15 cellular contexts compared by ENCODE assay signal in the genomic region with DNA sequence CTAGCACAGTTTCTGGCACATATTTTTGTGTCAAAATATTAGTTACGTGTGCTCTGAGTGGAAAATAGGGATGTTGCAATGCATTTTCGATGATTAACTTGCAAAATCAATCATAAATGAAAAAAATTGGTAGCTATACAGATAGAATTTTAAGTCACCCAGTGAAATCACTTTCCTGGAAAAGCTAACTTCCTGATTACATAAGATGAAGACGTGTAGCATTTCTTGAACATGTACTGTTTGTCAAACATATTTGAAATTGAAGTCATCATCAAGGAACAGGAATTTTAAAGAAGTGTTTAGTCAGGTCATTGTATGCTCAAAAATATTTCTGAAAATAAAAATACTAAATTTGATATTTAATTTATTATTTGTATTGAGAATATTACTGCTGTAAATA.
A peak's percentile ranks its signal among the peaks of the same experiment; 100 is the strongest.
DNase-seq lines count a peak whose midpoint lies in the region; ATAC-seq, FAIRE-seq and TF ChIP-seq lines count a peak whose summit lies in the region.
"Had no signal": no experiment of that assay in that cellular context is flagged by ENCODE, and none has a peak within 500 bp of the region (broad histone marks: within the 10 kb centered on the region; RNA-seq: fewer than 3 reads in every experiment).

No MANE protein-coding gene starts in this region.

- H3K27me3 ChIP-seq in fibroblast of lung (ENCODE audit: control insufficient read depth, insufficient read depth, low read length): no peaks in the 10 kb centered on the region
- H3K27me3 ChIP-seq in mesenchymal stem cell (ENCODE audit: control insufficient read depth in 1 of 2, insufficient read depth in 1 of 2, low read length in 2 of 2): no peaks in the 10 kb centered on the region

- H4K8ac ChIP-seq in mesenchymal stem cell (ENCODE audit: low read length): no peak overlapping the region

- no peak overlapping the region for H2AK5ac ChIP-seq in mesenchymal stem cell (ENCODE audit: low read length, severe bottlenecking)

- no peak for ATAC-seq in effector memory CD8-positive, alpha-beta T cell (replicated peaks)
- ATAC-seq in activated T-cell treated with anti-CD3 and anti-CD28 coated beads, Interleukin-2, amount 50 U/mL, for 4 hours: no peak
- ATAC-seq: SK-N-SH treated with all-trans-retinoic acid at 6 μM for 48 hours had no signal

- H3K9me3 Mint-ChIP-seq in effector memory CD8-positive, alpha-beta T cell: no peaks in the 10 kb centered on the region
- H3K9me3 Mint-ChIP-seq in activated T-cell treated with anti-CD3 and anti-CD28 coated beads, Interleukin-2, amount 50 U/mL, for 4 hours: no peaks in the 10 kb centered on the region

- no peaks in the 10 kb centered on the region for H3K79me2 ChIP-seq in fibroblast of lung (ENCODE audit: control insufficient read depth, insufficient read depth, low read length)

- no peak overlapping the region for H2BK15ac ChIP-seq in mesenchymal stem cell (ENCODE audit: low read depth, poor library complexity, severe bottlenecking)

- no peak overlapping the region for H3K23ac ChIP-seq in mesenchymal stem cell (ENCODE audit: low read length in 2 of 2)

- H3K9ac ChIP-seq in fibroblast of lung (ENCODE audit: insufficient read depth, low read length): no peak overlapping the region
- peak overlapping the region; percentile 84 for H3K9ac ChIP-seq in mesenchymal stem cell (ENCODE audit: low read length)

- no peaks in the 10 kb centered on the region for H3K79me1 ChIP-seq in mesenchymal stem cell (replicated peaks; ENCODE audit: low read length, poor library complexity, severe bottlenecking)

- no peak overlapping the region for H4K91ac ChIP-seq in mesenchymal stem cell (ENCODE audit: low read length)

- DNase-seq in GM19239 (ENCODE audit: insufficient read length, low spot score) (no peak), OCI-M1 (lab: John Stamatoyannopoulos, UW) (peak; percentile 50), fibroblast of lung (ENCODE audit: low read depth in 2 of 2) (peak in 1 of 2 donors; percentile 30), mesenchymal stem cell (no peak), COLO829 (ENCODE audit: low spot score) (no peak)
- no peak for DNase-seq in effector memory CD8-positive, alpha-beta T cell
- no peak for DNase-seq in activated CD4-positive, alpha-beta T cell treated with anti-CD3 and anti-CD28 coated beads, Interleukin-2, amount 50 U/mL, for 4 hours
- no peak for DNase-seq in activated T-cell treated with anti-CD3 and anti-CD28 coated beads, Interleukin-2, amount 50 U/mL, for 4 hours
- DNase-seq: CD8-positive, alpha-beta memory T cell; EL; NCI-H1048; NCI-H146; NCI-H2107; Right ventricle myocardium superior had no signal

- FAIRE-seq in GM19239 (lab: Jason Lieb, UNC): peak; percentile 18

- 100% methylated on average over 1 of the region's 3 CpGs for WGBS in mesenchymal stem cell

- H3K4me2 ChIP-seq in fibroblast of lung (ENCODE audit: extremely low read depth, insufficient read depth, low read length) (peak overlapping the region; percentile 36), mesenchymal stem cell (ENCODE audit: low read length, poor library complexity, severe bottlenecking) (no peak overlapping the region)

- H3K4me3 Mint-ChIP-seq in effector memory CD8-positive, alpha-beta T cell: no peak overlapping the region
- no peak overlapping the region for H3K4me3 Mint-ChIP-seq in activated T-cell treated with anti-CD3 and anti-CD28 coated beads, Interleukin-2, amount 50 U/mL, for 4 hours
- H3K4me3 Mint-ChIP-seq: CD8-positive, alpha-beta memory T cell had no signal

- H3K14ac ChIP-seq in mesenchymal stem cell (ENCODE audit: low read length in 2 of 2): no peak overlapping the region

- no peak for TF ChIP-seq CTCF in fibroblast of lung (conservative IDR thresholded peaks at IDR 0.05 in 1 of 2, IDR thresholded peaks at IDR 0.05 in 1 of 2; ENCODE audit: low read depth in 1 of 2, low read length in 2 of 2)

- no peak overlapping the region for H2BK5ac ChIP-seq in mesenchymal stem cell (ENCODE audit: low read depth, low read length, poor library complexity, severe bottlenecking)

- H3K4me1 ChIP-seq in fibroblast of lung (ENCODE audit: control insufficient read depth, extremely low read depth, insufficient read depth, low read length) (peaks cover 2% of the 10 kb centered on the region), mesenchymal stem cell (ENCODE audit: control insufficient read depth, insufficient read depth, low read depth, low read length) (no peaks in the 10 kb centered on the region)

- H3K36me3 ChIP-seq in fibroblast of lung (ENCODE audit: control insufficient read depth, insufficient read depth, low read length) (no peaks in the 10 kb centered on the region), mesenchymal stem cell (ENCODE audit: control insufficient read depth in 1 of 2, insufficient read depth in 2 of 2, low read depth in 1 of 2, low read length in 2 of 2) (no peaks in the 10 kb centered on the region)

- H3K4me1 Mint-ChIP-seq in effector memory CD8-positive, alpha-beta T cell (ENCODE audit: low read depth in 2 of 2): no peaks in the 10 kb centered on the region
- no peaks in the 10 kb centered on the region for H3K4me1 Mint-ChIP-seq in activated T-cell treated with anti-CD3 and anti-CD28 coated beads, Interleukin-2, amount 50 U/mL, for 4 hours (ENCODE audit: low read depth)
- H3K4me1 Mint-ChIP-seq: CD8-positive, alpha-beta memory T cell had no signal

- H2AFZ ChIP-seq in fibroblast of lung (ENCODE audit: low read length): no peak overlapping the region
- H2AFZ ChIP-seq in mesenchymal stem cell (ENCODE audit: low read depth, low read length): no peak overlapping the region

- peak overlapping the region in 1 of 4 experiments; percentile 11 for H3K4me3 ChIP-seq in fibroblast of lung (replicated peaks in 1 of 4; ENCODE audit: control extremely low read depth in 1 of 4, insufficient read depth in 1 of 4, low read depth in 3 of 4, low read length in 4 of 4)
- H3K4me3 ChIP-seq in mesenchymal stem cell (ENCODE audit: insufficient read depth in 1 of 2, low read depth in 1 of 2, low read length in 2 of 2): no peak overlapping the region

- H2BK120ac ChIP-seq in mesenchymal stem cell (ENCODE audit: low read depth, low read length): no peak overlapping the region

- H3K18ac ChIP-seq in mesenchymal stem cell (ENCODE audit: low read depth in 1 of 2, low read length in 2 of 2): no peak overlapping the region

- H3K36me3 Mint-ChIP-seq in effector memory CD8-positive, alpha-beta T cell (ENCODE audit: insufficient read depth): no peaks in the 10 kb centered on the region
- no peaks in the 10 kb centered on the region for H3K36me3 Mint-ChIP-seq in activated T-cell treated with anti-CD3 and anti-CD28 coated beads, Interleukin-2, amount 50 U/mL, for 4 hours (ENCODE audit: insufficient read depth)
- H3K36me3 Mint-ChIP-seq: CD8-positive, alpha-beta memory T cell had no signal

- no peak overlapping the region for H3K27ac Mint-ChIP-seq in effector memory CD8-positive, alpha-beta T cell
- H3K27ac Mint-ChIP-seq: CD8-positive, alpha-beta memory T cell had no signal

- H2BK12ac ChIP-seq in mesenchymal stem cell (ENCODE audit: low read length in 2 of 2): no peak overlapping the region

- H3K27me3 Mint-ChIP-seq in effector memory CD8-positive, alpha-beta T cell: no peaks in the 10 kb centered on the region
- no peaks in the 10 kb centered on the region for H3K27me3 Mint-ChIP-seq in activated T-cell treated with anti-CD3 and anti-CD28 coated beads, Interleukin-2, amount 50 U/mL, for 4 hours (ENCODE audit: low read depth)
- H3K27me3 Mint-ChIP-seq: CD8-positive, alpha-beta memory T cell had no signal

- no peak overlapping the region for H3K27ac ChIP-seq in fibroblast of lung (ENCODE audit: insufficient read depth, low read length)
- H3K27ac ChIP-seq in mesenchymal stem cell (ENCODE audit: low read length, poor library complexity, severe bottlenecking): no peak overlapping the region

- no peak overlapping the region for H3K4ac ChIP-seq in mesenchymal stem cell (ENCODE audit: low read depth in 1 of 2, low read length in 2 of 2)

- no peaks in the 10 kb centered on the region for H4K20me1 ChIP-seq in fibroblast of lung (ENCODE audit: control insufficient read depth, extremely low read depth, insufficient read depth, low read length)

- H3K9me3 ChIP-seq in fibroblast of lung (ENCODE audit: control insufficient read depth, insufficient read depth, low read depth, low read length) (no peaks in the 10 kb centered on the region), mesenchymal stem cell (ENCODE audit: control insufficient read depth, low read length) (no peaks in the 10 kb centered on the region)
